Comparison of ENCODE assay signal across 1 cellular context in the genomic region with DNA sequence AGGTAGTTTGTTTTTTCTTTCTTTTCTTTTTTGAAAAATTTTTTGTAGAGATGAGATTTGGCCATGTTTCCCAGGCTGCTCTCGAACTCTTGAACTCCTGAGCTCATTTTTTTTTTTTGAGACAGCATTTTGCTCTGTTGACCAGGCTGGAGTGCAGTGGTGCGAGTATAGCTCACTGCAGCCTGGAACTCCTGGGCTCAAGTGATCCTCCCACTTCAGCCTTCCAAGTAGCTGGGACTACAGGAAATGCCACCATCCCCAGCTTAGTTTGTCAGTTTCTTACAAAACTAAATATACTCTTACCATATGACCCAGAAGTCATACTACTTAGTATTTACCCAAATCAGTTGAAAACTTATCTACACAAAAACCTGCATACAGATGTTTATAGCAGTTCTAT.
TF ChIP-seq lines count a peak whose summit lies in the region.

No MANE protein-coding gene starts in this region.

TF ChIP-seq in IMR-90, 13 proteins besides CTCF, POLR2A, EP300 and RAD21:
- TF ChIP-seq RFX5 (IDR thresholded peaks at IDR 0.05; ENCODE audit: low read depth, low read length) (no peak), MXI1 (IDR thresholded peaks at IDR 0.05; ENCODE audit: borderline replicate concordance, low read depth, low read length) (no peak), MAZ (IDR thresholded peaks at IDR 0.05; ENCODE audit: borderline replicate concordance, low read depth, low read length) (no peak), CEBPB (IDR thresholded peaks at IDR 0.05; ENCODE audit: low read depth, low read length) (no peak), FOS (IDR thresholded peaks at IDR 0.05; ENCODE audit: low read depth, low read length) (no peak), NFE2L2 (IDR thresholded peaks at IDR 0.05; ENCODE audit: low read depth, low read length) (no peak), BHLHE40 (IDR thresholded peaks at IDR 0.05; ENCODE audit: low read depth, low read length) (no peak), MAFK (IDR thresholded peaks at IDR 0.05; ENCODE audit: low read depth, low read length) (no peak)
- TF ChIP-seq, protein P1, sequence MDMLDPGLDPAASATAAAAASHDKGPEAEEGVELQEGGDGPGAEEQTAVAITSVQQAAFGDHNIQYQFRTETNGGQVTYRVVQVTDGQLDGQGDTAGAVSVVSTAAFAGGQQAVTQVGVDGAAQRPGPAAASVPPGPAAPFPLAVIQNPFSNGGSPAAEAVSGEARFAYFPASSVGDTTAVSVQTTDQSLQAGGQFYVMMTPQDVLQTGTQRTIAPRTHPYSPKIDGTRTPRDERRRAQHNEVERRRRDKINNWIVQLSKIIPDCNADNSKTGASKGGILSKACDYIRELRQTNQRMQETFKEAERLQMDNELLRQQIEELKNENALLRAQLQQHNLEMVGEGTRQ (IDR thresholded peaks at IDR 0.05; ENCODE audit: low read depth, low read length), result no peak
- TF ChIP-seq, protein P2, sequence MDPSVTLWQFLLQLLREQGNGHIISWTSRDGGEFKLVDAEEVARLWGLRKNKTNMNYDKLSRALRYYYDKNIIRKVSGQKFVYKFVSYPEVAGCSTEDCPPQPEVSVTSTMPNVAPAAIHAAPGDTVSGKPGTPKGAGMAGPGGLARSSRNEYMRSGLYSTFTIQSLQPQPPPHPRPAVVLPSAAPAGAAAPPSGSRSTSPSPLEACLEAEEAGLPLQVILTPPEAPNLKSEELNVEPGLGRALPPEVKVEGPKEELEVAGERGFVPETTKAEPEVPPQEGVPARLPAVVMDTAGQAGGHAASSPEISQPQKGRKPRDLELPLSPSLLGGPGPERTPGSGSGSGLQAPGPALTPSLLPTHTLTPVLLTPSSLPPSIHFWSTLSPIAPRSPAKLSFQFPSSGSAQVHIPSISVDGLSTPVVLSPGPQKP (IDR thresholded peaks at IDR 0.05; ENCODE audit: borderline replicate concordance, low read depth, low read length), result no peak
TF ChIP-seq in IMR-90: peak in this region for 0.
